ENCODE assay signal across 8 cellular contexts in genomic region chr22:17237031-17237668, GRCh38. TPM values are rescaled to one million over a fixed set of nuclear protein-coding genes. Genes with fewer than 3 reads are reported as not detected.
DNase-seq lines count a peak whose midpoint lies in the region; ATAC-seq, FAIRE-seq and TF ChIP-seq lines count a peak whose summit lies in the region.

No MANE protein-coding gene starts in this region.

- no peak for FAIRE-seq in small intestine (lab: Jason Lieb, UNC)

- POLR2A ChIA-PET in activated CD8-positive, alpha-beta T cell treated with anti-CD3 and anti-CD28 coated beads for 36 hours (lab: Charles Lee), result interaction anchor here (1.0 to 1.4 kb wide), 2 partner anchors 42 to 44 kb away, joined by 3 to 4 read pairs; no protein-coding TSS in a partner anchor

- CTCF ChIA-PET in activated CD8-positive, alpha-beta T cell treated with anti-CD3 and anti-CD28 coated beads for 36 hours (lab: Charles Lee), result interaction anchor here (1.0 kb wide), 1 partner anchor 17 kb away, joined by 3 read pairs; no protein-coding TSS in a partner anchor

- H3K27ac ChIP-seq in small intestine (ENCODE audit: low read depth in 1 of 2, low read length in 1 of 2), result peak overlapping the region in 1 of 2 donors; percentile 87
- no peak overlapping the region for H3K27ac ChIP-seq in SJCRH30

- no peaks in the 10 kb centered on the region for H3K36me3 ChIP-seq in small intestine (ENCODE audit: control insufficient read depth in 2 of 2, insufficient read depth in 2 of 2, low read length in 2 of 2)
- no peaks in the 10 kb centered on the region for H3K36me3 ChIP-seq in SJCRH30

- H3K4me3 ChIP-seq in small intestine (ENCODE audit: low read depth in 1 of 2, low read length in 2 of 2) (peak overlapping the region in 1 of 2 donors; percentile 39), SJCRH30 (no peak overlapping the region)

- intact Hi-C loops in activated CD8-positive, alpha-beta T cell treated with anti-CD3 and anti-CD28 coated beads for 36 hours (cut with micrococcal nuclease), result no loop called here

- H3K27ac Mint-ChIP-seq in activated CD8-positive, alpha-beta T cell treated with anti-CD3 and anti-CD28 coated beads for 36 hours, result peak overlapping the region; percentile 73

- no peaks in the 10 kb centered on the region for H3K9me3 Mint-ChIP-seq in activated CD8-positive, alpha-beta T cell treated with anti-CD3 and anti-CD28 coated beads for 36 hours

- H3K27me3 Mint-ChIP-seq in activated CD8-positive, alpha-beta T cell treated with anti-CD3 and anti-CD28 coated beads for 36 hours, result no peaks in the 10 kb centered on the region

- H3K4me1 ChIP-seq in small intestine (ENCODE audit: control insufficient read depth in 2 of 2, insufficient read depth in 1 of 2, low read depth in 1 of 2, low read length in 1 of 2), result peaks cover 0 to 2% of the 10 kb centered on the region in 2 donors
- H3K4me1 ChIP-seq in SJCRH30, result no peaks in the 10 kb centered on the region

- in situ Hi-C loops in ACHN (cut with HindIII; ENCODE audit: low pct_ligation_motif_present, low pct_unique_long_range_greater_than_20kb, low sequenced_read_pairs), result no loop called here

- WGBS in small intestine, 3 donors, result 48 to 63% (median 52%) methylated on average over 9 of the region's 9 CpGs

- ATAC-seq in HG02981 (IDR thresholded peaks at IDR 0.05; ENCODE audit: unreplicated experiment), result peak; percentile 85
- peak; percentile 95 for ATAC-seq in activated CD8-positive, alpha-beta T cell treated with anti-CD3 and anti-CD28 coated beads for 36 hours

- peaks cover 10% of the 10 kb centered on the region for H3K4me1 Mint-ChIP-seq in activated CD8-positive, alpha-beta T cell treated with anti-CD3 and anti-CD28 coated beads for 36 hours (ENCODE audit: low read depth)

- peak; percentile 30 for DNase-seq in activated T-cell treated with anti-CD3 and anti-CD28 coated beads, Interleukin-2, amount 50 U/mL, for 1 hour
- no peak for DNase-seq in activated T-cell treated with anti-CD3 and anti-CD28 coated beads, Interleukin-2, amount 50 U/mL, for 48 hours
- peak; percentile 50 for DNase-seq in activated CD8-positive, alpha-beta T cell treated with anti-CD3 and anti-CD28 coated beads for 36 hours
- peak; percentile 67 for DNase-seq in small intestine
- DNase-seq in SJCRH30, result no peak
- DNase-seq in activated CD8-positive, alpha-beta memory T cell treated with anti-CD3 and anti-CD28 coated beads for 24 hours, result no peak
- no peak for DNase-seq in ACHN

- H3K27me3 ChIP-seq in small intestine (ENCODE audit: control insufficient read depth in 2 of 2, insufficient read depth in 2 of 2, low read length in 2 of 2) (no peaks in the 10 kb centered on the region), SJCRH30 (no peaks in the 10 kb centered on the region)

- H3K9me3 ChIP-seq in small intestine (ENCODE audit: control insufficient read depth, low read depth) (no peaks in the 10 kb centered on the region), SJCRH30 (replicated peaks) (no peaks in the 10 kb centered on the region)

- H3K4me3 Mint-ChIP-seq in activated CD8-positive, alpha-beta T cell treated with anti-CD3 and anti-CD28 coated beads for 36 hours, result peak overlapping the region; percentile 23

- H3K36me3 Mint-ChIP-seq in activated CD8-positive, alpha-beta T cell treated with anti-CD3 and anti-CD28 coated beads for 36 hours (ENCODE audit: low read depth), result no peaks in the 10 kb centered on the region

- no peak for TF ChIP-seq CTCF in activated CD8-positive, alpha-beta T cell treated with anti-CD3 and anti-CD28 coated beads for 36 hours (IDR thresholded peaks at IDR 0.05)

RNA-seq across cellular contexts. Expression of gene ADA2, which starts 17.9 kb away (rescaled TPM):
- total RNA-seq in activated CD8-positive, alpha-beta T cell treated with anti-CD3 and anti-CD28 coated beads for 36 hours, result 10 to 100 TPM; 11.3 to 13.8 TPM
- polyA plus RNA-seq in small intestine, result 10 to 100 TPM in 1 of 3 donors, 1 to 10 TPM in 2; 2.7 to 20.5 (median 7.6) TPM
- total RNA-seq in SJCRH30 (2014; rRNA removed; shearing (Covaris generic)), result 0.10 and 0.28 TPM in 2 replicates

Comparison
In these comparisons a context has a peak if more than half of its experiments do, and no peak if none do; other contexts are left out.
1. DNase-seq: peak in activated T-cell treated with anti-CD3 and anti-CD28 coated beads, Interleukin-2, amount 50 U/mL, for 1 hour (single experiment), activated CD8-positive, alpha-beta T cell treated with anti-CD3 and anti-CD28 coated beads for 36 hours (single experiment) and small intestine (single experiment); none in activated T-cell treated with anti-CD3 and anti-CD28 coated beads, Interleukin-2, amount 50 U/mL, for 48 hours (0 of 2), SJCRH30 (0 of 2), activated CD8-positive, alpha-beta memory T cell treated with anti-CD3 and anti-CD28 coated beads for 24 hours (single experiment) and ACHN (single experiment).